ENCODE assay signal across 9 cellular contexts in the genomic region with DNA sequence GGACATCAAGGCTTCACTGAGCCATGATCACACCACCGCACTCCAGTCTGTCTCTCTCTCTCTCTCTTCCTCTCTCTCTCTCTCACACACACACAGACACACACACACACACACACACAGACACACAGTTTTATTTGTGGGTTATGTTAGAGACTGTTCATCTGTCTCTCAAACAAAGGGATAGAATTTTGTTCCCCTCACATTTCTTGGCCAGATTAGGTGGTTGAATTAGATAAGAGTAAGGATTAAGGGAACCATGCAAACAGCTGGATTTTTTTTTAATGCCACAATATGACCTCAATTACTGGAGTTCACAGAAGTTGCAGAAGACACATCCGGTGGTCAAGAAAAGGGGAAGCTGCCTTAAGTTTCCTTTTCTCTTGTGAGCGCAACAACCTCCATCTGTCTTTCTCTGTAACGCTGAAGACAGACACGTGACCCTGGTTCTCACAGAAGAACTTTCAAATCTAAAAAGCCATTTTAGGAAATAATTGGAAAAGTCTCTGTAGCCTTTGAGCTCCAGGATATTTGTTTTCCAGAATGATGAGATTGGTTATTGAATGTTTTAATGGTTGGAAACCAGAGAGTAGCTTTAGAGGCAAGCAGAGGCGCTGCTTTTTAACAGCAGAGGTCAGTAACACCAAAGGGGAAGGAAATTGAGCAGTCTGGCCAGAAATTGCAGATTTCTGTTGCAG. TPM values are rescaled to one million over a fixed set of nuclear protein-coding genes. Genes with fewer than 3 reads are reported as not detected.
A peak's percentile ranks its signal among the peaks of the same experiment; 100 is the strongest.
DNase-seq lines count a peak whose midpoint lies in the region; ATAC-seq and TF ChIP-seq lines count a peak whose summit lies in the region.
"Had no signal": no experiment of that assay in that cellular context is flagged by ENCODE, and none has a peak within 500 bp of the region (broad histone marks: within the 10 kb centered on the region; RNA-seq: fewer than 3 reads in every experiment).

No MANE protein-coding gene starts in this region.

- DNase-seq in activated naive CD8-positive, alpha-beta T cell treated with anti-CD3 and anti-CD28 coated beads, Interleukin-2, amount 10 ng/mL, durations not matched to agents 7 days and 5 days = peak; percentile 31
- no peak for DNase-seq in activated naive CD8-positive, alpha-beta T cell treated with anti-CD3 and anti-CD28 coated beads for 36 hours
- DNase-seq in HT1080 (ENCODE audit: low read depth) (peak; percentile 30), activated B cell treated with CpG ODN at 0.5 μM for 24 hours (no peak), immature natural killer cell (peak; percentile 19 to 27 (median 25)), substantia nigra (lab: John Stamatoyannopoulos, UW) (peak in 21 of 49 donors; percentile 2 to 54 (median 12)), MG63 (no peak)

- H3K4me3 Mint-ChIP-seq in activated naive CD8-positive, alpha-beta T cell treated with anti-CD3 and anti-CD28 coated beads, Interleukin-2, amount 10 ng/mL, durations not matched to agents 7 days and 5 days = peak overlapping the region; percentile 70
- H3K4me3 Mint-ChIP-seq in activated naive CD8-positive, alpha-beta T cell treated with anti-CD3 and anti-CD28 coated beads for 36 hours = no peak overlapping the region
- H3K4me3 Mint-ChIP-seq in activated B cell treated with CpG ODN at 0.5 μM for 24 hours (peak overlapping the region; percentile 69), immature natural killer cell (peak overlapping the region; percentile 49 to 79 (median 71))

- no peaks in the 10 kb centered on the region for H3K36me3 ChIP-seq in MG63

- peaks cover 6% of the 10 kb centered on the region for H3K9me3 Mint-ChIP-seq in activated naive CD8-positive, alpha-beta T cell treated with anti-CD3 and anti-CD28 coated beads, Interleukin-2, amount 10 ng/mL, durations not matched to agents 7 days and 5 days
- H3K9me3 Mint-ChIP-seq in activated naive CD8-positive, alpha-beta T cell treated with anti-CD3 and anti-CD28 coated beads for 36 hours = peaks cover 2% of the 10 kb centered on the region
- peaks cover 3% of the 10 kb centered on the region for H3K9me3 Mint-ChIP-seq in activated B cell treated with CpG ODN at 0.5 μM for 24 hours
- peaks cover 0 to 4% (median 0%) of the 10 kb centered on the region in 6 donors for H3K9me3 Mint-ChIP-seq in immature natural killer cell

- POLR2A ChIA-PET in activated naive CD8-positive, alpha-beta T cell treated with anti-CD3 and anti-CD28 coated beads, Interleukin-2, amount 10 ng/mL, durations not matched to agents 7 days and 5 days (lab: Charles Lee) = interaction anchor here (0.6 to 2.0 kb wide), 6 partner anchors 24 to 554 kb away, joined by 3 to 14 read pairs (median 4); a partner anchor contains a TSS
- POLR2A ChIA-PET in activated B cell treated with CpG ODN at 0.5 μM for 24 hours (lab: Charles Lee) = interaction anchor here (1.0 to 1.3 kb wide), 3 partner anchors 219 to 246 kb away, joined by 3 to 6 read pairs (median 4); no protein-coding TSS in a partner anchor

- CTCF ChIA-PET in activated B cell treated with CpG ODN at 0.5 μM for 24 hours (lab: Charles Lee) = interaction anchor here (0.6 to 3.0 kb wide), 7 partner anchors 11 to 450 kb away, joined by 3 to 23 read pairs (median 7); no protein-coding TSS in a partner anchor

- peak; percentile 71 for ATAC-seq in activated naive CD8-positive, alpha-beta T cell treated with anti-CD3 and anti-CD28 coated beads, Interleukin-2, amount 10 ng/mL, durations not matched to agents 7 days and 5 days (ENCODE audit: low read depth)
- ATAC-seq in GM21576 (IDR thresholded peaks at IDR 0.05; ENCODE audit: unreplicated experiment) (peak; percentile 94), activated B cell treated with CpG ODN at 0.5 μM for 24 hours (ENCODE audit: low read depth) (peak; percentile 77)

- peaks cover 26% of the 10 kb centered on the region for H3K4me1 Mint-ChIP-seq in activated naive CD8-positive, alpha-beta T cell treated with anti-CD3 and anti-CD28 coated beads, Interleukin-2, amount 10 ng/mL, durations not matched to agents 7 days and 5 days
- peaks cover 7% of the 10 kb centered on the region for H3K4me1 Mint-ChIP-seq in activated naive CD8-positive, alpha-beta T cell treated with anti-CD3 and anti-CD28 coated beads for 36 hours
- peaks cover 22% of the 10 kb centered on the region for H3K4me1 Mint-ChIP-seq in activated B cell treated with CpG ODN at 0.5 μM for 24 hours
- peaks cover 16 to 24% of the 10 kb centered on the region in 2 donors for H3K4me1 Mint-ChIP-seq in immature natural killer cell

- H3K27me3 ChIP-seq in MG63 = no peaks in the 10 kb centered on the region

- no peak overlapping the region for H3K4me3 ChIP-seq in MG63

- TF ChIP-seq CTCF in activated B cell treated with CpG ODN at 0.5 μM for 24 hours (IDR thresholded peaks at IDR 0.05) = no peak

- peak overlapping the region; percentile 27 for H3K27ac ChIP-seq in substantia nigra (ENCODE audit: low read depth, low read length, poor library complexity, severe bottlenecking)
- H3K27ac ChIP-seq: KMS-11 had no signal

- intact Hi-C loops in activated B cell treated with CpG ODN at 0.5 μM for 24 hours (cut with micrococcal nuclease) = loop anchor here (1.0 to 5.0 kb wide), 5 partner anchors 155 to 412 kb away; a partner anchor contains a TSS

- H3K27ac Mint-ChIP-seq in activated naive CD8-positive, alpha-beta T cell treated with anti-CD3 and anti-CD28 coated beads, Interleukin-2, amount 10 ng/mL, durations not matched to agents 7 days and 5 days = peak overlapping the region; percentile 82
- H3K27ac Mint-ChIP-seq in activated naive CD8-positive, alpha-beta T cell treated with anti-CD3 and anti-CD28 coated beads for 36 hours = no peak overlapping the region
- H3K27ac Mint-ChIP-seq in activated B cell treated with CpG ODN at 0.5 μM for 24 hours (peak overlapping the region; percentile 63), immature natural killer cell (peak overlapping the region; percentile 53 to 83 (median 78))

- no peaks in the 10 kb centered on the region for H3K36me3 Mint-ChIP-seq in activated naive CD8-positive, alpha-beta T cell treated with anti-CD3 and anti-CD28 coated beads, Interleukin-2, amount 10 ng/mL, durations not matched to agents 7 days and 5 days
- H3K36me3 Mint-ChIP-seq in activated naive CD8-positive, alpha-beta T cell treated with anti-CD3 and anti-CD28 coated beads for 36 hours = no peaks in the 10 kb centered on the region
- H3K36me3 Mint-ChIP-seq in activated B cell treated with CpG ODN at 0.5 μM for 24 hours (ENCODE audit: low read depth) (no peaks in the 10 kb centered on the region), immature natural killer cell (no peaks in the 10 kb centered on the region)

- peaks cover 22% of the 10 kb centered on the region for H3K27me3 Mint-ChIP-seq in activated naive CD8-positive, alpha-beta T cell treated with anti-CD3 and anti-CD28 coated beads, Interleukin-2, amount 10 ng/mL, durations not matched to agents 7 days and 5 days
- H3K27me3 Mint-ChIP-seq in activated naive CD8-positive, alpha-beta T cell treated with anti-CD3 and anti-CD28 coated beads for 36 hours = peaks cover 29% of the 10 kb centered on the region
- no peaks in the 10 kb centered on the region for H3K27me3 Mint-ChIP-seq in activated B cell treated with CpG ODN at 0.5 μM for 24 hours
- H3K27me3 Mint-ChIP-seq in immature natural killer cell (ENCODE audit: low read depth in 3 of 3) = peaks cover 2 to 8% (median 5%) of the 10 kb centered on the region in 3 donors

- no peaks in the 10 kb centered on the region for H3K9me3 ChIP-seq in MG63

RNA-seq across cellular contexts. Expression of a gene that starts 33.0 kb away (rescaled TPM):
- total RNA-seq in activated naive CD8-positive, alpha-beta T cell treated with anti-CD3 and anti-CD28 coated beads, Interleukin-2, amount 10 ng/mL, durations not matched to agents 7 days and 5 days = under 1 TPM; 0.17 to 0.40 TPM
- total RNA-seq in activated naive CD8-positive, alpha-beta T cell treated with anti-CD3 and anti-CD28 coated beads for 36 hours = not detected
- not detected in 2 replicates for total RNA-seq in HT1080 (2014; rRNA removed; shearing (Covaris generic))
- 0.02 TPM in 1 of 2 replicates, not detected in the other for polyA plus RNA-seq in HT1080 (2015; cell fraction: cytosol; rRNA removed)
- polyA plus RNA-seq in HT1080 (2015; cell fraction: nucleus; rRNA removed) = not detected in 2 replicates
- total RNA-seq in activated B cell treated with CpG ODN at 0.5 μM for 24 hours = 0.11 TPM in 1 of 2 replicates, not detected in the other
- not detected for polyA plus RNA-seq in immature natural killer cell
- total RNA-seq in MG63 (2014; rRNA removed; shearing (Covaris generic); ENCODE audit: low replicate concordance) = not detected in 2 replicates

Comparison
In these comparisons a context has a peak if more than half of its experiments do, and no peak if none do; other contexts are left out.
1. DNase-seq: peak in activated naive CD8-positive, alpha-beta T cell treated with anti-CD3 and anti-CD28 coated beads, Interleukin-2, amount 10 ng/mL, durations not matched to agents 7 days and 5 days (single experiment), HT1080 (single experiment) and immature natural killer cell (3 of 3); none in activated naive CD8-positive, alpha-beta T cell treated with anti-CD3 and anti-CD28 coated beads for 36 hours (single experiment), activated B cell treated with CpG ODN at 0.5 μM for 24 hours (single experiment) and MG63 (single experiment).
2. Peak in every context shown above with its lines, with median percentiles within 50 percentile points of each other: ATAC-seq.